Comparison of ENCODE assay signal across 14 cellular contexts in the genomic region with DNA sequence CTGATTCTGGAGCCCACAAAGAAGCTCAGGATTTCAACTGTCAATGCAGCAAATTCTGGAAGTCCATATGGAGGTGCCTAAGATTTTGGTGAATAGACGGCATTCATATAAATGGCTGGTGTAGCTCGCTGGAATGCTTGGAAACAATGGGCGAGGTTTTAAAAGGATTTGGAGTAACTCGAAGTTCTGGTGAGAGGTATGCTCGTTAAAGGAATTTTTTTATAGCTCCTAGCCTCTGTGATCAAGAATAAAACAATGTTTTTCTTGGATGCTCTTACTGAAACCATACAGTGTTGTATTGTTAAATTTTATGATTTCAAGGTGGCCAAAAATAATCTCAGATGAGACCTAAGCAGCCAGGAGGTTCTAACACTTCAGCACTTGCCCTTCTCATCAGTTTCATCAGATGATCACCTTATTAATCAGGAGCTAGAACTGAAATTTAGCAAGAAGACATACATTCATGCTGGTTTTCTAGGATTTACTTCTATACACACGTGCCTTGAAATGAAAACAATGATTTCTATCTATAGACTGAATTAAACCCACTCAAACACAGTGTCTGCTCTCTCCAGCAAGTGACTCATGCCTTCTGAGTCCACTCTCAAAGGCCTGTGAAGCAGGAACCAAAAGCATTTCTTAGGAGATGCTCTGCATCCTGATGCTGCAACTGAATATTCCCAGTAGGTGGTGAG.
DNase-seq lines count a peak whose midpoint lies in the region; ATAC-seq, FAIRE-seq and TF ChIP-seq lines count a peak whose summit lies in the region.
"Had no signal": no experiment of that assay in that cellular context is flagged by ENCODE, and none has a peak within 500 bp of the region (broad histone marks: within the 10 kb centered on the region; RNA-seq: fewer than 3 reads in every experiment).

No MANE protein-coding gene starts in this region.

- DNase-seq in MCF 10A (ENCODE audit: unreplicated experiment) (peak; percentile 34), breast epithelium (ENCODE audit: low spot score in 2 of 2) (no peak), MG63 (peak; percentile 33), thoracic aorta (ENCODE audit: low spot score) (no peak), GM12891 (ENCODE audit: insufficient read length, low spot score) (no peak)
- DNase-seq in effector memory CD8-positive, alpha-beta T cell, result no peak
- DNase-seq: cerebellar nuclear complex; mesendoderm; NK-92 treated with Interleukin-12 subunit alpha and Interleukin-12 subunit beta, amount 100 ng/mL, for 24 hours; right cardiac atrium had no signal

- no peaks in the 10 kb centered on the region for H3K4me1 ChIP-seq in breast epithelium
- H3K4me1 ChIP-seq in thoracic aorta (ENCODE audit: control insufficient read depth in 1 of 2, low read depth in 2 of 2), result peaks cover 20 to 66% of the 10 kb centered on the region in 2 donors

- no peak for FAIRE-seq in GM12891 (lab: Jason Lieb, UNC)
- FAIRE-seq: GM12892 had no signal

- POLR2A ChIA-PET in MCF 10A (lab: Yijun Ruan, JAX), result interaction anchor here (0.6 kb wide), 2 partner anchors 14 to 76 kb away, joined by 3 to 4 read pairs; no protein-coding TSS in a partner anchor

- TF ChIP-seq POLR2A in breast epithelium (IDR thresholded peaks at IDR 0.05) (no peak), GM12891 (IDR thresholded peaks at IDR 0.05; ENCODE audit: low read depth, low read length) (no peak)

- BruUV-seq in MCF 10A (replicated peaks; lab: Mats Ljungman, UMichigan), result no TSS peak

- H3K9me3 Mint-ChIP-seq in MCF 10A (ENCODE audit: unreplicated experiment), result no peaks in the 10 kb centered on the region
- H3K9me3 Mint-ChIP-seq in effector memory CD8-positive, alpha-beta T cell, result no peaks in the 10 kb centered on the region

- H3K27ac Mint-ChIP-seq in MCF 10A (ENCODE audit: low read depth, unreplicated experiment), result peak overlapping the region; percentile 35
- peak overlapping the region; percentile 23 to 93 for H3K27ac Mint-ChIP-seq in effector memory CD8-positive, alpha-beta T cell

- no peaks in the 10 kb centered on the region for H3K27me3 Mint-ChIP-seq in MCF 10A (ENCODE audit: insufficient read depth, unreplicated experiment)
- no peaks in the 10 kb centered on the region for H3K27me3 Mint-ChIP-seq in effector memory CD8-positive, alpha-beta T cell

- H3K36me3 ChIP-seq in breast epithelium (peaks cover 10% of the 10 kb centered on the region), MG63 (peaks cover 8% of the 10 kb centered on the region), thoracic aorta (peaks cover 31% of the 10 kb centered on the region)

- H3K27ac ChIP-seq in breast epithelium (no peak overlapping the region), thoracic aorta (peak overlapping the region; percentile 45 to 53)
- H3K27ac ChIP-seq: C4-2B had no signal

- peaks cover 19% of the 10 kb centered on the region for H3K4me1 Mint-ChIP-seq in MCF 10A (ENCODE audit: insufficient read depth, unreplicated experiment)
- H3K4me1 Mint-ChIP-seq in effector memory CD8-positive, alpha-beta T cell (ENCODE audit: low read depth in 2 of 2), result peaks cover 7% of the 10 kb centered on the region in 2 donors

- peaks cover 37% of the 10 kb centered on the region for H3K36me3 Mint-ChIP-seq in MCF 10A (ENCODE audit: insufficient read depth, unreplicated experiment)
- H3K36me3 Mint-ChIP-seq in effector memory CD8-positive, alpha-beta T cell (ENCODE audit: insufficient read depth), result peaks cover 17% of the 10 kb centered on the region

- H3K9me3 ChIP-seq in breast epithelium (no peaks in the 10 kb centered on the region), MG63 (no peaks in the 10 kb centered on the region), thoracic aorta (no peaks in the 10 kb centered on the region)

- TF ChIP-seq CTCF in MCF 10A (IDR thresholded peaks at IDR 0.05; ENCODE audit: unreplicated experiment), result no peak
- no peak for TF ChIP-seq CTCF in breast epithelium (IDR thresholded peaks at IDR 0.05)
- no peak for TF ChIP-seq CTCF in thoracic aorta (IDR thresholded peaks at IDR 0.05)

- ATAC-seq in effector memory CD8-positive, alpha-beta T cell (replicated peaks), result no peak
- ATAC-seq in thoracic aorta (ENCODE audit: insufficient number of reproducible peaks, low FRiP score, low read depth) (no peak), HG03520 (IDR thresholded peaks at IDR 0.05; ENCODE audit: unreplicated experiment) (no peak), HG03025 (IDR thresholded peaks at IDR 0.05; ENCODE audit: low FRiP score, unreplicated experiment) (no peak)

- intact Hi-C loops in MCF 10A (cut with micrococcal nuclease), result no loop called here
- intact Hi-C loops in breast epithelium (cut with DNase I; ENCODE audit: low total_unique reads), result no loop called here

- H3K4me3 Mint-ChIP-seq in MCF 10A (ENCODE audit: unreplicated experiment), result no peak overlapping the region
- H3K4me3 Mint-ChIP-seq in effector memory CD8-positive, alpha-beta T cell, result no peak overlapping the region

- no peak overlapping the region for H3K4me3 ChIP-seq in breast epithelium
- no peak overlapping the region for H3K4me3 ChIP-seq in MG63
- H3K4me3 ChIP-seq in thoracic aorta, result no peak overlapping the region

- CTCF ChIA-PET in MCF 10A (lab: Yijun Ruan, JAX), result interaction anchor here (0.6 to 2.4 kb wide), 4 partner anchors 17 to 1250 kb away, joined by 3 to 10 read pairs (median 3); no protein-coding TSS in a partner anchor

- no peaks in the 10 kb centered on the region for H3K27me3 ChIP-seq in breast epithelium
- H3K27me3 ChIP-seq in MG63, result no peaks in the 10 kb centered on the region
- no peaks in the 10 kb centered on the region for H3K27me3 ChIP-seq in thoracic aorta (replicated peaks; ENCODE audit: insufficient read depth)

TF ChIP-seq in GM12891, 5 proteins besides CTCF, POLR2A, EP300 and RAD21:
- TF ChIP-seq POLR2AphosphoS5 (IDR thresholded peaks at IDR 0.05; ENCODE audit: low read depth, low read length), result no peak
TF ChIP-seq in GM12891: peak in this region for 0.

Comparison
In these comparisons a context has a peak if more than half of its experiments do, and no peak if none do; other contexts are left out.
1. DNase-seq: peak in MCF 10A (single experiment) and MG63 (single experiment); none in breast epithelium (0 of 2), effector memory CD8-positive, alpha-beta T cell (0 of 3), thoracic aorta (single experiment) and GM12891 (single experiment).
2. H3K27ac ChIP-seq: peak in thoracic aorta (2 of 2); none in breast epithelium (0 of 2).